Comparison of ENCODE assay signal across 1 cellular context in the genomic region with DNA sequence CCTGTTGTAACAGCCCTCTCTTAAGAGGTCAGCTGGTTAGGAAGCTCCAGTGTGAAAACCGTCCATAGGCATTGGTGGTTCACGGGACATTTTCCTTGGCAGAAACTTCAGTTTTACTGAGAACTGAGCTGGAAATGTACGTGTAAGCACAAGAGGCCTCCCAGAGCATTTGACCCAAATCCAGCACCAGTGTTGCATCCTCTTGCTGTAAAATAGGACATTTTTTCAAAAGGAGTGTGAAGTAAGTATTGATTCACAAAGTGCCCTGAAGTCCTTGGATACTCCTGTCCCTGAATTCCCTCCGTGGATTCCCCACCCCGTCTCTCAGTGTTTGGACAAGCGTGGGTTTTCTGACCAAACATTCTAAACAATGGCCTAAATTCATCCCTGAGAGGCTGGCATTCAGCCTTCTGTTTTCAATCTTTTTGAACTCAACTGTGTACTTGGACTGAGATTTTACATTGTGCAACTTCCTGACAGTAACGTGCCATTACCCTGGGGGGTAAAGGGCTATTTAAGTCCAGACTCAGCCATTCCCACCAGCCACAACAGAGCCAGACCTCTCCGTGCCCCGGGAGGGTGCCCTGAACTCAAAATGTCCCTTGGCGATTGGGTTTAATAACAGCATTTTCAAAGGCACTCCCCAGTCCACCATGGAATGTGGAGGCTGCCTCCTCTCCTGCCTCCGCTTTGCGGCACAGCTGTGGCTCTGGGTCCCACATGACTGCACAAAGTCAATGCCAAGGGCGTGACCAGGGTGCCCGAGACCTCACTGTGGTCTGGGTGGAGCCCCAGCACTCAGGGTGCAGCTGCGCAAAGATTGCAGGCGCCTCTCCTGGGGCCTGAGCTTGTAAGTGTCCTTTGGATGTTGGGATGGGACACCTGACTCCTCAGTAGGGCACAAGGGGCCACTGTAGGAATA.
TF ChIP-seq lines count a peak whose summit lies in the region.

No MANE protein-coding gene starts in this region.

TF ChIP-seq in HepG2, 621 proteins besides CTCF, POLR2A, EP300 and RAD21 (continued from another document and continues in another):
- TF ChIP-seq, protein P1, sequence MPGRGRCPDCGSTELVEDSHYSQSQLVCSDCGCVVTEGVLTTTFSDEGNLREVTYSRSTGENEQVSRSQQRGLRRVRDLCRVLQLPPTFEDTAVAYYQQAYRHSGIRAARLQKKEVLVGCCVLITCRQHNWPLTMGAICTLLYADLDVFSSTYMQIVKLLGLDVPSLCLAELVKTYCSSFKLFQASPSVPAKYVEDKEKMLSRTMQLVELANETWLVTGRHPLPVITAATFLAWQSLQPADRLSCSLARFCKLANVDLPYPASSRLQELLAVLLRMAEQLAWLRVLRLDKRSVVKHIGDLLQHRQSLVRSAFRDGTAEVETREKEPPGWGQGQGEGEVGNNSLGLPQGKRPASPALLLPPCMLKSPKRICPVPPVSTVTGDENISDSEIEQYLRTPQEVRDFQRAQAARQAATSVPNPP (CRISPR knock-in tag; IDR thresholded peaks at IDR 0.05): peak; percentile 89
- TF ChIP-seq, protein P2, sequence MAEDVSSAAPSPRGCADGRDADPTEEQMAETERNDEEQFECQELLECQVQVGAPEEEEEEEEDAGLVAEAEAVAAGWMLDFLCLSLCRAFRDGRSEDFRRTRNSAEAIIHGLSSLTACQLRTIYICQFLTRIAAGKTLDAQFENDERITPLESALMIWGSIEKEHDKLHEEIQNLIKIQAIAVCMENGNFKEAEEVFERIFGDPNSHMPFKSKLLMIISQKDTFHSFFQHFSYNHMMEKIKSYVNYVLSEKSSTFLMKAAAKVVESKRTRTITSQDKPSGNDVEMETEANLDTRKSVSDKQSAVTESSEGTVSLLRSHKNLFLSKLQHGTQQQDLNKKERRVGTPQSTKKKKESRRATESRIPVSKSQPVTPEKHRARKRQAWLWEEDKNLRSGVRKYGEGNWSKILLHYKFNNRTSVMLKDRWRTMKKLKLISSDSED (CRISPR knock-in tag; IDR thresholded peaks at IDR 0.05): no peak
- TF ChIP-seq, protein P3, sequence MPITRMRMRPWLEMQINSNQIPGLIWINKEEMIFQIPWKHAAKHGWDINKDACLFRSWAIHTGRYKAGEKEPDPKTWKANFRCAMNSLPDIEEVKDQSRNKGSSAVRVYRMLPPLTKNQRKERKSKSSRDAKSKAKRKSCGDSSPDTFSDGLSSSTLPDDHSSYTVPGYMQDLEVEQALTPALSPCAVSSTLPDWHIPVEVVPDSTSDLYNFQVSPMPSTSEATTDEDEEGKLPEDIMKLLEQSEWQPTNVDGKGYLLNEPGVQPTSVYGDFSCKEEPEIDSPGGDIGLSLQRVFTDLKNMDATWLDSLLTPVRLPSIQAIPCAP (CRISPR knock-in tag; IDR thresholded peaks at IDR 0.05; ENCODE audit: low read depth): peak; percentile 63; the same call in 1 of the 2 replicates
- TF ChIP-seq HNRNPK (IDR thresholded peaks at IDR 0.05; ENCODE audit: low read depth, low read length, poor library complexity, severe bottlenecking) (no peak), MXI1 (IDR thresholded peaks at IDR 0.05; ENCODE audit: borderline replicate concordance, low read depth, low read length) (peak; percentile 81; the same call in 2 of the 3 replicates), CEBPB (IDR thresholded peaks at IDR 0.05; ENCODE audit: borderline replicate concordance, low read depth, low read length) (peak; percentile 99), HDAC2 (CRISPR knock-in tag; IDR thresholded peaks at IDR 0.05) (peak; percentile 100), IRF2 (CRISPR knock-in tag; IDR thresholded peaks at IDR 0.05) (peak; percentile 97), ZNF530 (CRISPR knock-in tag; IDR thresholded peaks at IDR 0.05; ENCODE audit: low read depth) (no peak), ZNF644 (CRISPR knock-in tag; IDR thresholded peaks at IDR 0.05; ENCODE audit: low read depth) (peak; percentile 89; the same call in 1 of the 2 replicates), NFE2L1 (CRISPR knock-in tag; IDR thresholded peaks at IDR 0.05; ENCODE audit: borderline replicate concordance) (no peak), ZNF350 (CRISPR knock-in tag; IDR thresholded peaks at IDR 0.05; ENCODE audit: borderline replicate concordance, low read depth) (peak; percentile 72; the same call in 1 of the 2 replicates), ZFP41 (CRISPR knock-in tag; IDR thresholded peaks at IDR 0.05; ENCODE audit: borderline replicate concordance) (no peak; the same call in 1 of the 2 replicates), ZNF501 (CRISPR knock-in tag; IDR thresholded peaks at IDR 0.05) (peak; percentile 84), ZMYM3 (CRISPR knock-in tag; IDR thresholded peaks at IDR 0.05) (peak; percentile 86; the same call in 1 of the 2 replicates), ZNF441 (CRISPR knock-in tag; IDR thresholded peaks at IDR 0.05; ENCODE audit: borderline replicate concordance) (no peak), ZNF549 (CRISPR knock-in tag; IDR thresholded peaks at IDR 0.05) (no peak), ZBTB8A (CRISPR knock-in tag; IDR thresholded peaks at IDR 0.05; ENCODE audit: borderline replicate concordance, low read depth) (peak; percentile 75; the same call in 1 of the 2 replicates), CREM (IDR thresholded peaks at IDR 0.05) (peak; percentile 97), CREM (CRISPR knock-in tag; IDR thresholded peaks at IDR 0.05) (no peak), CEBPG (CRISPR knock-in tag; IDR thresholded peaks at IDR 0.05) (peak; percentile 99), POLR2AphosphoS5 (IDR thresholded peaks at IDR 0.05; ENCODE audit: low read depth, low read length) (peak; percentile 54), MYC (CRISPR knock-in tag; IDR thresholded peaks at IDR 0.05; ENCODE audit: borderline replicate concordance) (no peak; the same call in 1 of the 2 replicates), ZNF674 (CRISPR knock-in tag; IDR thresholded peaks at IDR 0.05; ENCODE audit: low read depth) (no peak), ZNF556 (CRISPR knock-in tag; IDR thresholded peaks at IDR 0.05; ENCODE audit: borderline replicate concordance) (peak; percentile 97; the same call in 1 of the 2 replicates), DNMT1 (CRISPR knock-in tag; IDR thresholded peaks at IDR 0.05) (no peak), NR3C1 (CRISPR knock-in tag; IDR thresholded peaks at IDR 0.05) (no peak), THAP11 (CRISPR knock-in tag; IDR thresholded peaks at IDR 0.05) (peak; percentile 86), SMAD9 (CRISPR knock-in tag; IDR thresholded peaks at IDR 0.05) (0 out of 2 replicates have a peak, but pooled peaks have one; percentile 44), ZNF12 (CRISPR knock-in tag; IDR thresholded peaks at IDR 0.05) (peak; percentile 89; the same call in 1 of the 2 replicates), TCF7L2 (IDR thresholded peaks at IDR 0.05; ENCODE audit: low read depth, low read length) (0 out of 2 replicates have a peak, but pooled peaks have one; percentile 29)
- TF ChIP-seq, protein P4, sequence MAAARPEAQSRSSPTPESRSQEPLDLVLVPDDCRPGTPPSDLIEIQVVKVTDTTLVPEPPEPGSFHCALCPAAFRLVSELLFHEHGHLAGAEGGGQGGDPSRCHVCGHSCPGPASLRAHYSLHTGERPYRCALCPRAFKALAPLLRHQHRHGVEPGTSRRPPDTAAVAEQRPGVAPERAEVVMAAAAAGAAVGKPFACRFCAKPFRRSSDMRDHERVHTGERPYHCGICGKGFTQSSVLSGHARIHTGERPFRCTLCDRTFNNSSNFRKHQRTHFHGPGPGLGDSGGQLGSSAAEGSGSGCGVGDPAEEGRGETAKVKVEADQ (CRISPR knock-in tag; IDR thresholded peaks at IDR 0.05; ENCODE audit: borderline replicate concordance): no peak
- TF ChIP-seq, protein P5, sequence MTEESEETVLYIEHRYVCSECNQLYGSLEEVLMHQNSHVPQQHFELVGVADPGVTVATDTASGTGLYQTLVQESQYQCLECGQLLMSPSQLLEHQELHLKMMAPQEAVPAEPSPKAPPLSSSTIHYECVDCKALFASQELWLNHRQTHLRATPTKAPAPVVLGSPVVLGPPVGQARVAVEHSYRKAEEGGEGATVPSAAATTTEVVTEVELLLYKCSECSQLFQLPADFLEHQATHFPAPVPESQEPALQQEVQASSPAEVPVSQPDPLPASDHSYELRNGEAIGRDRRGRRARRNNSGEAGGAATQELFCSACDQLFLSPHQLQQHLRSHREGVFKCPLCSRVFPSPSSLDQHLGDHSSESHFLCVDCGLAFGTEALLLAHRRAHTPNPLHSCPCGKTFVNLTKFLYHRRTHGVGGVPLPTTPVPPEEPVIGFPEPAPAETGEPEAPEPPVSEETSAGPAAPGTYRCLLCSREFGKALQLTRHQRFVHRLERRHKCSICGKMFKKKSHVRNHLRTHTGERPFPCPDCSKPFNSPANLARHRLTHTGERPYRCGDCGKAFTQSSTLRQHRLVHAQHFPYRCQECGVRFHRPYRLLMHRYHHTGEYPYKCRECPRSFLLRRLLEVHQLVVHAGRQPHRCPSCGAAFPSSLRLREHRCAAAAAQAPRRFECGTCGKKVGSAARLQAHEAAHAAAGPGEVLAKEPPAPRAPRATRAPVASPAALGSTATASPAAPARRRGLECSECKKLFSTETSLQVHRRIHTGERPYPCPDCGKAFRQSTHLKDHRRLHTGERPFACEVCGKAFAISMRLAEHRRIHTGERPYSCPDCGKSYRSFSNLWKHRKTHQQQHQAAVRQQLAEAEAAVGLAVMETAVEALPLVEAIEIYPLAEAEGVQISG (CRISPR knock-in tag; IDR thresholded peaks at IDR 0.05): peak; percentile 80
- TF ChIP-seq, protein P6, sequence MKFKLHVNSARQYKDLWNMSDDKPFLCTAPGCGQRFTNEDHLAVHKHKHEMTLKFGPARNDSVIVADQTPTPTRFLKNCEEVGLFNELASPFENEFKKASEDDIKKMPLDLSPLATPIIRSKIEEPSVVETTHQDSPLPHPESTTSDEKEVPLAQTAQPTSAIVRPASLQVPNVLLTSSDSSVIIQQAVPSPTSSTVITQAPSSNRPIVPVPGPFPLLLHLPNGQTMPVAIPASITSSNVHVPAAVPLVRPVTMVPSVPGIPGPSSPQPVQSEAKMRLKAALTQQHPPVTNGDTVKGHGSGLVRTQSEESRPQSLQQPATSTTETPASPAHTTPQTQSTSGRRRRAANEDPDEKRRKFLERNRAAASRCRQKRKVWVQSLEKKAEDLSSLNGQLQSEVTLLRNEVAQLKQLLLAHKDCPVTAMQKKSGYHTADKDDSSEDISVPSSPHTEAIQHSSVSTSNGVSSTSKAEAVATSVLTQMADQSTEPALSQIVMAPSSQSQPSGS (CRISPR knock-in tag; IDR thresholded peaks at IDR 0.05): peak; percentile 93; the same call in 1 of the 2 replicates
- TF ChIP-seq, protein P7, sequence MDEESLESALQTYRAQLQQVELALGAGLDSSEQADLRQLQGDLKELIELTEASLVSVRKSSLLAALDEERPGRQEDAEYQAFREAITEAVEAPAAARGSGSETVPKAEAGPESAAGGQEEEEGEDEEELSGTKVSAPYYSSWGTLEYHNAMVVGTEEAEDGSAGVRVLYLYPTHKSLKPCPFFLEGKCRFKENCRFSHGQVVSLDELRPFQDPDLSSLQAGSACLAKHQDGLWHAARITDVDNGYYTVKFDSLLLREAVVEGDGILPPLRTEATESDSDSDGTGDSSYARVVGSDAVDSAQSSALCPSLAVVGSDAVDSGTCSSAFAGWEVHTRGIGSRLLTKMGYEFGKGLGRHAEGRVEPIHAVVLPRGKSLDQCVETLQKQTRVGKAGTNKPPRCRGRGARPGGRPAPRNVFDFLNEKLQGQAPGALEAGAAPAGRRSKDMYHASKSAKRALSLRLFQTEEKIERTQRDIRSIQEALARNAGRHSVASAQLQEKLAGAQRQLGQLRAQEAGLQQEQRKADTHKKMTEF (CRISPR knock-in tag; IDR thresholded peaks at IDR 0.05): peak; percentile 100
- TF ChIP-seq, protein P8, sequence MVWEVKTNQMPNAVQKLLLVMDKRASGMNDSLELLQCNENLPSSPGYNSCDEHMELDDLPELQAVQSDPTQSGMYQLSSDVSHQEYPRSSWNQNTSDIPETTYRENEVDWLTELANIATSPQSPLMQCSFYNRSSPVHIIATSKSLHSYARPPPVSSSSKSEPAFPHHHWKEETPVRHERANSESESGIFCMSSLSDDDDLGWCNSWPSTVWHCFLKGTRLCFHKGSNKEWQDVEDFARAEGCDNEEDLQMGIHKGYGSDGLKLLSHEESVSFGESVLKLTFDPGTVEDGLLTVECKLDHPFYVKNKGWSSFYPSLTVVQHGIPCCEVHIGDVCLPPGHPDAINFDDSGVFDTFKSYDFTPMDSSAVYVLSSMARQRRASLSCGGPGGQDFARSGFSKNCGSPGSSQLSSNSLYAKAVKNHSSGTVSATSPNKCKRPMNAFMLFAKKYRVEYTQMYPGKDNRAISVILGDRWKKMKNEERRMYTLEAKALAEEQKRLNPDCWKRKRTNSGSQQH (CRISPR knock-in tag; IDR thresholded peaks at IDR 0.05; ENCODE audit: low read depth): peak; percentile 91
- TF ChIP-seq, protein P9, sequence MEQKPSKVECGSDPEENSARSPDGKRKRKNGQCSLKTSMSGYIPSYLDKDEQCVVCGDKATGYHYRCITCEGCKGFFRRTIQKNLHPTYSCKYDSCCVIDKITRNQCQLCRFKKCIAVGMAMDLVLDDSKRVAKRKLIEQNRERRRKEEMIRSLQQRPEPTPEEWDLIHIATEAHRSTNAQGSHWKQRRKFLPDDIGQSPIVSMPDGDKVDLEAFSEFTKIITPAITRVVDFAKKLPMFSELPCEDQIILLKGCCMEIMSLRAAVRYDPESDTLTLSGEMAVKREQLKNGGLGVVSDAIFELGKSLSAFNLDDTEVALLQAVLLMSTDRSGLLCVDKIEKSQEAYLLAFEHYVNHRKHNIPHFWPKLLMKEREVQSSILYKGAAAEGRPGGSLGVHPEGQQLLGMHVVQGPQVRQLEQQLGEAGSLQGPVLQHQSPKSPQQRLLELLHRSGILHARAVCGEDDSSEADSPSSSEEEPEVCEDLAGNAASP (CRISPR knock-in tag; IDR thresholded peaks at IDR 0.05; ENCODE audit: borderline replicate concordance): peak; percentile 100
- TF ChIP-seq, protein P10, sequence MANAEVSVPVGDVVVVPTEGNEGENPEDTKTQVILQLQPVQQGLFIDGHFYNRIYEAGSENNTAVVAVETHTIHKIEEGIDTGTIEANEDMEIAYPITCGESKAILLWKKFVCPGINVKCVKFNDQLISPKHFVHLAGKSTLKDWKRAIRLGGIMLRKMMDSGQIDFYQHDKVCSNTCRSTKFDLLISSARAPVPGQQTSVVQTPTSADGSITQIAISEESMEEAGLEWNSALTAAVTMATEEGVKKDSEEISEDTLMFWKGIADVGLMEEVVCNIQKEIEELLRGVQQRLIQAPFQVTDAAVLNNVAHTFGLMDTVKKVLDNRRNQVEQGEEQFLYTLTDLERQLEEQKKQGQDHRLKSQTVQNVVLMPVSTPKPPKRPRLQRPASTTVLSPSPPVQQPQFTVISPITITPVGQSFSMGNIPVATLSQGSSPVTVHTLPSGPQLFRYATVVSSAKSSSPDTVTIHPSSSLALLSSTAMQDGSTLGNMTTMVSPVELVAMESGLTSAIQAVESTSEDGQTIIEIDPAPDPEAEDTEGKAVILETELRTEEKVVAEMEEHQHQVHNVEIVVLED (CRISPR knock-in tag; IDR thresholded peaks at IDR 0.05; ENCODE audit: borderline replicate concordance): peak; percentile 62; the same call in 1 of the 2 replicates
- TF ChIP-seq, protein P11, sequence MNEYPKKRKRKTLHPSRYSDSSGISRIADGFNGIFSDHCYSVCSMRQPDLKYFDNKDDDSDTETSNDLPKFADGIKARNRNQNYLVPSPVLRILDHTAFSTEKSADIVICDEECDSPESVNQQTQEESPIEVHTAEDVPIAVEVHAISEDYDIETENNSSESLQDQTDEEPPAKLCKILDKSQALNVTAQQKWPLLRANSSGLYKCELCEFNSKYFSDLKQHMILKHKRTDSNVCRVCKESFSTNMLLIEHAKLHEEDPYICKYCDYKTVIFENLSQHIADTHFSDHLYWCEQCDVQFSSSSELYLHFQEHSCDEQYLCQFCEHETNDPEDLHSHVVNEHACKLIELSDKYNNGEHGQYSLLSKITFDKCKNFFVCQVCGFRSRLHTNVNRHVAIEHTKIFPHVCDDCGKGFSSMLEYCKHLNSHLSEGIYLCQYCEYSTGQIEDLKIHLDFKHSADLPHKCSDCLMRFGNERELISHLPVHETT (CRISPR knock-in tag; conservative IDR thresholded peaks at IDR 0.05): peak; percentile 35; the same call in 1 of the 2 replicates
